Comparison of ENCODE assay signal across 9 cellular contexts in the genomic region with DNA sequence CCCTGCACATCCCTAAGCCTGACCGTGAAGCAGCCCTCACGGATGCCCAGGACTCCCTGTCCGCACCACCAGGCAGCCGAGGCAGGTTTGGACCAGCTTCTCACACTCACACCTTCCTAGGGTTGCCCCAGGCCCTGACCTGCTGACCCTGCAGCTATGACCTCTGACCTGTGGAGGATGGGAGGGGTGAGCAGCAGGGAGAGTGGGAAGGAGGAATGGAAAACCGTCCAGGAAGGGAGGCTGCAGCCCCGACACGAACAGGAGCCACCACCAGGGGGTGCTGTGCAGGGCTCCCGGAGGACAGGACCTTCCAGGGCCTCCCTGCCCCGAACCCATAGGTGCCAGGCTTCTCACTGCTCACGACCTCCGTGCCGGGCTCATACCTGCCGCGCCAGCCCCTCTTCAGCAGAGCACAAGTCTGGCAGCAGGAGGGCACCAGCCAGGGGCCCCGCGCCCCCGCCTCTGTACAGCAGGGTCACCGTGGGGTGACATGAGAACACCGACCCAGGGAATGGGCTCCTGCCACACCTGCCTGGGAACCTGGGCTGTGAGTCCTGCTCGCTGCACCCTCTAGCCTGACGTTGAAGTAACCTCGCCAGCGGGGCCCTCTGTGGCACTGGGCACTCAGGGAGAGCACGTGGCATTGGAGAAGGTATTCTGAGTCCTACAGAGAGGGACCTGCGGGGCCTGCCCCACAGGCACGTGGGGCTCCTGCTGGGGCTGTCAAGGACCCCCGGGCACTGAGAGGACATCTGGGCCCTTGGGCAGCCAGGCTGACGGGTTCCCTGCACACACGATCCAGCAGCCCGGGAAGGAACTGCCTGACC. TPM values are rescaled to one million over a fixed set of nuclear protein-coding genes. Genes with fewer than 3 reads are reported as not detected.
DNase-seq lines count a peak whose midpoint lies in the region; ATAC-seq, FAIRE-seq and TF ChIP-seq lines count a peak whose summit lies in the region.
"Had no signal": no experiment of that assay in that cellular context is flagged by ENCODE, and none has a peak within 500 bp of the region (broad histone marks: within the 10 kb centered on the region; RNA-seq: fewer than 3 reads in every experiment).

No MANE protein-coding gene starts in this region.

- no peaks in the 10 kb centered on the region for H3K79me2 ChIP-seq in hepatocyte

- H3K27ac ChIP-seq in IMR-90 (ENCODE audit: insufficient read depth, low read length) (no peak overlapping the region), hepatocyte (no peak overlapping the region), small intestine (ENCODE audit: low read depth in 1 of 2, low read length in 1 of 2) (no peak overlapping the region)
- H3K27ac ChIP-seq: SK-N-MC had no signal

- H3K4me2 ChIP-seq in IMR-90 (ENCODE audit: low read depth, low read length) = no peak overlapping the region
- H3K4me2 ChIP-seq in hepatocyte = no peak overlapping the region

- no peak overlapping the region for H4K5ac ChIP-seq in IMR-90 (ENCODE audit: low read depth, low read length)

- no peaks in the 10 kb centered on the region for H3K9me1 ChIP-seq in IMR-90 (ENCODE audit: insufficient read depth, low read length)

- no peak overlapping the region for H3K14ac ChIP-seq in IMR-90 (replicated peaks; ENCODE audit: low read depth, low read length)

- H2AFZ ChIP-seq in IMR-90 (replicated peaks; ENCODE audit: low read length, poor library complexity) (peak overlapping the region; percentile 68), hepatocyte (no peak overlapping the region)

- TF ChIP-seq CTCF in IMR-90 (conservative IDR thresholded peaks at IDR 0.05; ENCODE audit: low read depth, low read length) = peak; percentile 82
- peak; percentile 73 for TF ChIP-seq CTCF in hepatocyte (IDR thresholded peaks at IDR 0.05; ENCODE audit: poor library complexity)

- POLR2A ChIA-PET in IMR-90 (lab: Charles Lee; ENCODE audit: unreplicated experiment) = no interaction called here

- peak; percentile 70 for TF ChIP-seq RAD21 in IMR-90 (IDR thresholded peaks at IDR 0.05; ENCODE audit: low read length)

- 0 out of 2 replicates have a peak overlapping the region, but pooled peaks have one; percentile 30 for H2AK5ac ChIP-seq in IMR-90 (ENCODE audit: low read depth, low read length)

- intact Hi-C loops in IMR-90 (cut with micrococcal nuclease) = loop anchor here (1.0 kb wide), 1 partner anchor 41 kb away; the partner anchor contains the start of gene PIEZO1

- H4K91ac ChIP-seq in IMR-90 (ENCODE audit: insufficient read depth, low read depth, low read length) = no peak overlapping the region

- no TSS peak for BruUV-seq in IMR-90 (replicated peaks; lab: Mats Ljungman, UMichigan)

- no peaks in the 10 kb centered on the region for H3K4me1 ChIP-seq in IMR-90 (ENCODE audit: control insufficient read depth, insufficient read depth, low read length)
- H3K4me1 ChIP-seq in hepatocyte (ENCODE audit: insufficient read depth) = no peaks in the 10 kb centered on the region
- H3K4me1 ChIP-seq in small intestine (ENCODE audit: control insufficient read depth in 2 of 2, insufficient read depth in 1 of 2, low read depth in 1 of 2, low read length in 1 of 2) = no peaks in the 10 kb centered on the region

- no peak overlapping the region for H3K56ac ChIP-seq in IMR-90 (ENCODE audit: extremely low read depth, insufficient read depth, low read length)

- dilution Hi-C loops in IMR-90 (cut with HindIII; ENCODE audit: low sequenced_read_pairs, unreplicated experiment) = no loop called here

- in situ Hi-C loops in IMR-90 (cut with MboI; ENCODE audit: low sequenced_read_pairs) = loop anchor here (10.0 kb wide), 1 partner anchor 421 kb away; no protein-coding TSS in a partner anchor

- DNase-seq in D341Med (ENCODE audit: low spot score) (peak; percentile 90), IMR-90 (peak; percentile 55), T1000 (lab: John Stamatoyannopoulos, UW) (peak; percentile 24), astrocyte of the hippocampus (ENCODE audit: low read depth, low spot score) (peak; percentile 85), hepatocyte (ENCODE audit: low spot score) (peak; percentile 87), small intestine (peak; percentile 78)

- no peak overlapping the region for H3K9ac ChIP-seq in IMR-90 (ENCODE audit: low read depth, low read length)

- 69% methylated on average over 15 of the region's 30 CpGs; no CpG with 5 or more reads in 1 of the 2 experiments for WGBS in IMR-90 (ENCODE audit: extremely low coverage in 2 of 2, insufficient read length in 1 of 2), 2 experiments
- 67% methylated on average over 30 of the region's 30 CpGs for WGBS in hepatocyte (ENCODE audit: low lambda C conversion rate, missing lambda C conversion rate)
- WGBS in small intestine, 3 donors = 43 to 55% (median 47%) methylated on average over 25 to 30 of the region's 30 CpGs

- ATAC-seq in IMR-90 (ENCODE audit: low read depth) (peak; percentile 90), GM19035 (IDR thresholded peaks at IDR 0.05; ENCODE audit: unreplicated experiment) (no peak), HG02678 (IDR thresholded peaks at IDR 0.05; ENCODE audit: unreplicated experiment) (no peak)

- peak overlapping the region; percentile 94 for H2AK9ac ChIP-seq in IMR-90 (replicated peaks; ENCODE audit: low read depth, low read length, poor library complexity)

- H3K27me3 ChIP-seq in IMR-90 (ENCODE audit: control insufficient read depth, insufficient read depth, low read length) (no peaks in the 10 kb centered on the region), hepatocyte (no peaks in the 10 kb centered on the region), small intestine (ENCODE audit: control insufficient read depth in 2 of 2, insufficient read depth in 2 of 2, low read length in 2 of 2) (no peaks in the 10 kb centered on the region)

- no peak overlapping the region for H2BK15ac ChIP-seq in IMR-90 (ENCODE audit: low read depth, low read length)

- H3K36me3 ChIP-seq in IMR-90 (ENCODE audit: control insufficient read depth, insufficient read depth, low read length) (peaks cover 28% of the 10 kb centered on the region), hepatocyte (replicated peaks; ENCODE audit: insufficient read depth, low read depth) (no peaks in the 10 kb centered on the region), small intestine (ENCODE audit: control insufficient read depth in 2 of 2, insufficient read depth in 2 of 2, low read length in 2 of 2) (peaks cover 0 to 7% of the 10 kb centered on the region in 2 donors)

- no peak overlapping the region for H2BK5ac ChIP-seq in IMR-90 (ENCODE audit: low read depth, low read length, poor library complexity, severe bottlenecking)

- H3K9me2 ChIP-seq in hepatocyte (replicated peaks; ENCODE audit: insufficient read depth) = no peaks in the 10 kb centered on the region

- H3K4ac ChIP-seq in IMR-90 (ENCODE audit: low read depth, low read length) = 0 out of 2 replicates have a peak overlapping the region, but pooled peaks have one; percentile 69

- no peak overlapping the region for H3K18ac ChIP-seq in IMR-90 (ENCODE audit: low read depth, low read length)

- H3K4me3 ChIP-seq in IMR-90 (ENCODE audit: insufficient read depth, low read depth, low read length) (no peak overlapping the region), hepatocyte (no peak overlapping the region), small intestine (ENCODE audit: low read depth in 1 of 2, low read length in 2 of 2) (no peak overlapping the region)
- H3K4me3 ChIP-seq: SK-N-MC had no signal

- H3K79me1 ChIP-seq in IMR-90 (ENCODE audit: low read depth in 1 of 2, low read length in 2 of 2) = peaks cover 12 to 59% of the 10 kb centered on the region in 2 experiments

- no peaks in the 10 kb centered on the region for H3K9me3 ChIP-seq in IMR-90 (ENCODE audit: control insufficient read depth, insufficient read depth, low read length)
- no peaks in the 10 kb centered on the region for H3K9me3 ChIP-seq in hepatocyte (ENCODE audit: low read depth)
- H3K9me3 ChIP-seq in small intestine (ENCODE audit: control insufficient read depth, low read depth) = no peaks in the 10 kb centered on the region

- H2BK120ac ChIP-seq in IMR-90 (ENCODE audit: low read depth, low read length) = no peak overlapping the region

- H4K20me1 ChIP-seq in IMR-90 (ENCODE audit: insufficient read depth, low read length) (peaks cover 55% of the 10 kb centered on the region), hepatocyte (ENCODE audit: insufficient read depth, poor library complexity, severe bottlenecking) (no peaks in the 10 kb centered on the region)

- FAIRE-seq in small intestine (lab: Jason Lieb, UNC) = no peak

- CTCF ChIA-PET in IMR-90 (lab: Yijun Ruan, JAX) = interaction anchor here (0.6 to 1.2 kb wide), 2 partner anchors 12 to 153 kb away, joined by 4 read pairs; no protein-coding TSS in a partner anchor

- H4K8ac ChIP-seq in IMR-90 (ENCODE audit: low read depth in 2 of 2, low read length in 2 of 2) = no peak overlapping the region; a peak in 1 of 4 replicates

- no peak for TF ChIP-seq POLR2A in IMR-90 (IDR thresholded peaks at IDR 0.05; ENCODE audit: low read depth, low read length)

- H2BK20ac ChIP-seq in IMR-90 (ENCODE audit: low read depth, low read length) = no peak overlapping the region

- H3K23ac ChIP-seq in IMR-90 (ENCODE audit: low read depth, low read length) = no peak overlapping the region

RNA-seq across cellular contexts. Expression of gene CTU2, which starts 37.6 kb away (rescaled TPM):
- total RNA-seq in IMR-90 (2012; rRNA removed) (12.8 and 12.9 TPM in 2 replicates), hepatocyte (5.9 and 8.9 TPM in 2 replicates)
- polyA plus RNA-seq in IMR-90 (2012; rRNA removed) (18.4 and 23.4 TPM in 2 replicates), hepatocyte (19.5 and 21.2 TPM in 2 replicates), small intestine (10 to 100 TPM; 10.1 to 15.0 (median 12.4) TPM)
- 16.4 and 19.7 TPM in 2 replicates for polyA plus RNA-seq in IMR-90 (2012; cell fraction: cytosol; rRNA removed)
- 25.5 and 154 TPM in 2 replicates for polyA plus RNA-seq in IMR-90 (2012; cell fraction: nucleus; rRNA removed; ENCODE audit: low replicate concordance)

RNA-seq across cellular contexts. Expression of gene RNF166, which starts 37.7 kb away (rescaled TPM):
- total RNA-seq in IMR-90 (2012; rRNA removed) (6.9 and 8.1 TPM in 2 replicates), hepatocyte (10.1 and 14.0 TPM in 2 replicates)
- polyA plus RNA-seq in IMR-90 (2012; rRNA removed) (17.4 and 24.1 TPM in 2 replicates), hepatocyte (14.3 and 16.8 TPM in 2 replicates), small intestine (10 to 100 TPM in 2 of 3 donors, 1 to 10 TPM in 1; 9.2 to 15.1 (median 13.5) TPM)
- 13.4 and 20.8 TPM in 2 replicates for polyA plus RNA-seq in IMR-90 (2012; cell fraction: cytosol; rRNA removed)
- 31.6 and 83.7 TPM in 2 replicates for polyA plus RNA-seq in IMR-90 (2012; cell fraction: nucleus; rRNA removed; ENCODE audit: low replicate concordance)

RNA-seq across cellular contexts. Expression of gene PIEZO1, which starts 41.1 kb away (rescaled TPM):
- total RNA-seq in IMR-90 (2012; rRNA removed) = 36.2 and 48.6 TPM in 2 replicates
- 372 and 392 TPM in 2 replicates for polyA plus RNA-seq in IMR-90 (2012; rRNA removed)
- polyA plus RNA-seq in IMR-90 (2012; cell fraction: cytosol; rRNA removed) = 218 and 326 TPM in 2 replicates
- polyA plus RNA-seq in IMR-90 (2012; cell fraction: nucleus; rRNA removed; ENCODE audit: low replicate concordance) = 957 and 2,926 TPM in 2 replicates
- total RNA-seq in hepatocyte = 47.0 and 77.0 TPM in 2 replicates
- polyA plus RNA-seq in hepatocyte = 70.6 and 87.9 TPM in 2 replicates
- 10 to 100 TPM; 22.8 to 95.0 (median 27.8) TPM for polyA plus RNA-seq in small intestine

RNA-seq across cellular contexts. Expression of gene SNAI3, which starts 57.6 kb away (rescaled TPM):
- total RNA-seq in IMR-90 (2012; rRNA removed) (not detected in 2 replicates), hepatocyte (1.7 and 2.5 TPM in 2 replicates)
- polyA plus RNA-seq in IMR-90 (2012; rRNA removed) (0.21 and 0.34 TPM in 2 replicates), hepatocyte (4.1 and 5.0 TPM in 2 replicates), small intestine (1 to 10 TPM in 1 of 3 donors, under 1 TPM in 2; 0.45 to 3.2 (median 0.72) TPM)
- 0.19 and 0.21 TPM in 2 replicates for polyA plus RNA-seq in IMR-90 (2012; cell fraction: cytosol; rRNA removed)
- polyA plus RNA-seq in IMR-90 (2012; cell fraction: nucleus; rRNA removed; ENCODE audit: low replicate concordance) = 0.11 and 0.23 TPM in 2 replicates

RNA-seq across cellular contexts. Expression of gene CDT1, which starts 59.7 kb away (rescaled TPM):
- total RNA-seq in IMR-90 (2012; rRNA removed) (3.2 and 4.7 TPM in 2 replicates), hepatocyte (5.2 and 6.9 TPM in 2 replicates)
- polyA plus RNA-seq in IMR-90 (2012; rRNA removed) (11.8 and 13.2 TPM in 2 replicates), hepatocyte (5.1 and 6.8 TPM in 2 replicates), small intestine (10 to 100 TPM in 1 of 3 donors, 1 to 10 TPM in 2; 1.1 to 16.7 (median 2.2) TPM)
- 6.8 and 10.7 TPM in 2 replicates for polyA plus RNA-seq in IMR-90 (2012; cell fraction: cytosol; rRNA removed)
- polyA plus RNA-seq in IMR-90 (2012; cell fraction: nucleus; rRNA removed; ENCODE audit: low replicate concordance) = 4.7 and 22.2 TPM in 2 replicates

Comparison
In these comparisons a context has a peak if more than half of its experiments do, and no peak if none do; other contexts are left out.
1. DNase-seq: peak in every context shown above with its lines; median percentile 90 in D341Med; 87 in hepatocyte; 85 in astrocyte of the hippocampus; 78 in small intestine; 55 in IMR-90; 24 in T1000.